ENCODE assay signal across 25 cellular contexts in genomic region chr11:14471127-14471526, GRCh38. TPM values are rescaled to one million over a fixed set of nuclear protein-coding genes. Genes with fewer than 3 reads are reported as not detected.
DNase-seq lines count a peak whose midpoint lies in the region; ATAC-seq and TF ChIP-seq lines count a peak whose summit lies in the region.
"Had no signal": no experiment of that assay in that cellular context is flagged by ENCODE, and none has a peak within 500 bp of the region (broad histone marks: within the 10 kb centered on the region; RNA-seq: fewer than 3 reads in every experiment).

No MANE protein-coding gene starts in this region.

- H3K4me1 Mint-ChIP-seq in natural killer cell: peaks cover 34 to 49% of the 10 kb centered on the region in 2 donors
- peaks cover 20 to 22% of the 10 kb centered on the region in 2 donors for H3K4me1 Mint-ChIP-seq in natural killer cell treated with Interleukin-12 subunit alpha and Interleukin-12 subunit beta and Interleukin-15 and Interleukin-18, amount 100 ng/mL, for 72 hours (ENCODE audit: low read depth in 2 of 2)
- peaks cover 24% of the 10 kb centered on the region for H3K4me1 Mint-ChIP-seq in activated T-helper 17 cell treated with anti-CD3 and anti-CD28 coated beads, Interleukin-2, amount 50 U/mL, for 72 hours
- H3K4me1 Mint-ChIP-seq in mesothelial cell of epicardium: no peaks in the 10 kb centered on the region

- H3K4me3 Mint-ChIP-seq in natural killer cell (no peak overlapping the region), mesothelial cell of epicardium (no peak overlapping the region)
- H3K4me3 Mint-ChIP-seq in natural killer cell treated with Interleukin-12 subunit alpha and Interleukin-12 subunit beta and Interleukin-15 and Interleukin-18, amount 100 ng/mL, for 72 hours: no peak overlapping the region
- no peak overlapping the region for H3K4me3 Mint-ChIP-seq in activated T-helper 17 cell treated with anti-CD3 and anti-CD28 coated beads, Interleukin-2, amount 50 U/mL, for 72 hours
- H3K4me3 Mint-ChIP-seq: activated naive CD4-positive, alpha-beta T cell treated with anti-CD3 and anti-CD28 coated beads for 36 hours; activated T-cell treated with anti-CD3 and anti-CD28 coated beads, Interleukin-2, amount 50 U/mL, for 4 hours; T-helper 2 cell treated with Interferon-gamma antibody and Interleukin-4, amounts not matched to agents 5 μg/mL and 100 μg/mL, for 36 hours had no signal

- intact Hi-C loops in natural killer cell (cut with micrococcal nuclease): no loop called here

- H3K27ac Mint-ChIP-seq in natural killer cell (peak overlapping the region; percentile 29 to 64), mesothelial cell of epicardium (peak overlapping the region; percentile 52)
- H3K27ac Mint-ChIP-seq in natural killer cell treated with Interleukin-12 subunit alpha and Interleukin-12 subunit beta and Interleukin-15 and Interleukin-18, amount 100 ng/mL, for 72 hours: no peak overlapping the region
- H3K27ac Mint-ChIP-seq in activated T-helper 17 cell treated with anti-CD3 and anti-CD28 coated beads, Interleukin-2, amount 50 U/mL, for 72 hours: peak overlapping the region; percentile 68
- H3K27ac Mint-ChIP-seq: activated naive CD4-positive, alpha-beta T cell treated with anti-CD3 and anti-CD28 coated beads for 36 hours had no signal

- H3K27me3 Mint-ChIP-seq in natural killer cell (ENCODE audit: low read depth in 2 of 2): no peaks in the 10 kb centered on the region
- H3K27me3 Mint-ChIP-seq in natural killer cell treated with Interleukin-12 subunit alpha and Interleukin-12 subunit beta and Interleukin-15 and Interleukin-18, amount 100 ng/mL, for 72 hours: no peaks in the 10 kb centered on the region
- no peaks in the 10 kb centered on the region for H3K27me3 Mint-ChIP-seq in activated T-helper 17 cell treated with anti-CD3 and anti-CD28 coated beads, Interleukin-2, amount 50 U/mL, for 72 hours
- H3K27me3 Mint-ChIP-seq in mesothelial cell of epicardium (ENCODE audit: low read depth): no peaks in the 10 kb centered on the region

- no peaks in the 10 kb centered on the region for H3K9me3 Mint-ChIP-seq in natural killer cell
- no peaks in the 10 kb centered on the region for H3K9me3 Mint-ChIP-seq in natural killer cell treated with Interleukin-12 subunit alpha and Interleukin-12 subunit beta and Interleukin-15 and Interleukin-18, amount 100 ng/mL, for 72 hours
- H3K9me3 Mint-ChIP-seq in activated T-helper 17 cell treated with anti-CD3 and anti-CD28 coated beads, Interleukin-2, amount 50 U/mL, for 72 hours: no peaks in the 10 kb centered on the region
- no peaks in the 10 kb centered on the region for H3K9me3 Mint-ChIP-seq in mesothelial cell of epicardium
- H3K9me3 Mint-ChIP-seq: activated naive CD4-positive, alpha-beta T cell treated with anti-CD3 and anti-CD28 coated beads for 36 hours; activated T-cell treated with anti-CD3 and anti-CD28 coated beads, Interleukin-2, amount 50 U/mL, for 4 hours; T-helper 2 cell treated with Interferon-gamma antibody and Interleukin-4, amounts not matched to agents 5 μg/mL and 100 μg/mL, for 36 hours had no signal

- ATAC-seq in natural killer cell: no peak
- no peak for ATAC-seq in natural killer cell treated with Interleukin-12 subunit alpha and Interleukin-12 subunit beta and Interleukin-15 and Interleukin-18, amount 100 ng/mL, for 72 hours
- ATAC-seq in activated T-helper 17 cell treated with anti-CD3 and anti-CD28 coated beads, Interleukin-2, amount 50 U/mL, for 72 hours (replicated peaks): no peak
- no peak for ATAC-seq in activated CD4-positive, CD25-positive, alpha-beta regulatory T cell treated with anti-CD3 and anti-CD28 coated beads, Interleukin-2, amount 50 U/mL, for 24 hours
- ATAC-seq: activated T-cell treated with anti-CD3 and anti-CD28 coated beads, Interleukin-2, amount 50 U/mL, for 4 hours; GM12878; K562; Right ventricle myocardium inferior had no signal

- H3K36me3 Mint-ChIP-seq in natural killer cell (peaks cover 38% of the 10 kb centered on the region), mesothelial cell of epicardium (peaks cover 43% of the 10 kb centered on the region)
- H3K36me3 Mint-ChIP-seq in natural killer cell treated with Interleukin-12 subunit alpha and Interleukin-12 subunit beta and Interleukin-15 and Interleukin-18, amount 100 ng/mL, for 72 hours: peaks cover 50% of the 10 kb centered on the region
- peaks cover 79% of the 10 kb centered on the region for H3K36me3 Mint-ChIP-seq in activated T-helper 17 cell treated with anti-CD3 and anti-CD28 coated beads, Interleukin-2, amount 50 U/mL, for 72 hours (ENCODE audit: low read depth)

- DNase-seq in natural killer cell (no peak), mesothelial cell of epicardium (ENCODE audit: low spot score in 2 of 2, unreplicated experiment in 2 of 2) (no peak), SIG-M5 (lab: John Stamatoyannopoulos, UW) (no peak), anterior cingulate cortex (lab: John Stamatoyannopoulos, UW) (no peak)
- no peak for DNase-seq in natural killer cell treated with Interleukin-12 subunit alpha and Interleukin-12 subunit beta and Interleukin-15 and Interleukin-18, amount 100 ng/mL, for 72 hours (ENCODE audit: low spot score)
- DNase-seq: activated naive CD4-positive, alpha-beta T cell treated with anti-CD3 and anti-CD28 coated beads for 36 hours; activated T-cell treated with anti-CD3 and anti-CD28 coated beads, Interleukin-2, amount 50 U/mL, for 4 hours; dermis blood vessel endothelial cell; DMS 273 treated with DMSO at 0.1 percent for 48 hours; EL; esophagus squamous epithelium; foreskin melanocyte; HCEC 1CT; NCI-H1092 treated with DMSO at 0.1 percent for 48 hours; NCI-H187 treated with DMSO at 0.1 percent for 48 hours; NCI-H2171 treated with DMSO at 0.1 percent for 48 hours; NCI-H510A treated with DMSO at 0.1 percent for 48 hours; retina; transverse colon had no signal

- TF ChIP-seq CTCF in natural killer cell (IDR thresholded peaks at IDR 0.05) (no peak), mesothelial cell of epicardium (IDR thresholded peaks at IDR 0.05; ENCODE audit: unreplicated experiment) (no peak)

RNA-seq across cellular contexts. Expression of gene COPB1, which starts 28.5 kb away (rescaled TPM):
- total RNA-seq in natural killer cell (10 to 100 TPM; 77.1 to 83.8 (median 80.4) TPM), mesothelial cell of epicardium (108 to 116 TPM (median 112 TPM) in 3 replicates)
- 100 to 1,000 TPM in 1 of 2 donors, 10 to 100 TPM in 1; 88.4 to 107 TPM for total RNA-seq in natural killer cell treated with Interleukin-12 subunit alpha and Interleukin-12 subunit beta and Interleukin-15 and Interleukin-18, amount 100 ng/mL, for 72 hours
- 100 to 1,000 TPM in 1 of 2 donors, 10 to 100 TPM in 1; 93.4 to 103 TPM for total RNA-seq in activated T-helper 17 cell treated with anti-CD3 and anti-CD28 coated beads, Interleukin-2, amount 50 U/mL, for 72 hours

RNA-seq across cellular contexts. Expression of gene PSMA1, which starts 49.1 kb away (rescaled TPM):
- total RNA-seq in natural killer cell (100 to 1,000 TPM; 143 to 176 (median 155) TPM), mesothelial cell of epicardium (129 to 141 TPM (median 133 TPM) in 3 replicates)
- 100 to 1,000 TPM; 219 to 259 TPM for total RNA-seq in natural killer cell treated with Interleukin-12 subunit alpha and Interleukin-12 subunit beta and Interleukin-15 and Interleukin-18, amount 100 ng/mL, for 72 hours
- 100 to 1,000 TPM; 239 to 246 TPM for total RNA-seq in activated T-helper 17 cell treated with anti-CD3 and anti-CD28 coated beads, Interleukin-2, amount 50 U/mL, for 72 hours

Comparison
In these comparisons a context has a peak if more than half of its experiments do, and no peak if none do; other contexts are left out.
1. H3K27ac Mint-ChIP-seq: peak in natural killer cell (2 of 2), activated T-helper 17 cell treated with anti-CD3 and anti-CD28 coated beads, Interleukin-2, amount 50 U/mL, for 72 hours (single experiment) and mesothelial cell of epicardium (single experiment); none in natural killer cell treated with Interleukin-12 subunit alpha and Interleukin-12 subunit beta and Interleukin-15 and Interleukin-18, amount 100 ng/mL, for 72 hours (0 of 2).